Comparison of ENCODE assay signal across 10 cellular contexts in the genomic region with DNA sequence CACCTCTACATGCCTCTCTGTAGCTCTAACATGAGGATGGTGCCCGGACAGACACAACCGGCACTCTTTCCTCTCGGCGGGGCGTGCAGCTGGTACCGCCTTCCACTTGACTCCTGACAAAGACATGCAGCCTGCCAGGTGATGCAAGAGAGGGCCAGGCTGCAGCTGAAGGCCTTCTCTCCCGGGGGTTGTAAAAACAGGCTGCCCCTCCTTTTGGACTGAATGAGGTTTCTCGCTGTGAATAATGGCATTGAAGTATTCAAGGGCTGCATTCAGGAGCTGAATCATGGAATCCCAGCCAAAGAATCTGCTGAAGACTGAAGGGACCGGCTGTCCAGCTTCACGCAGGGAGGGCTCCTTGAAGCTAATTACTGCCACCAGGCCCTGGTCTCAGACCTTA.
DNase-seq lines count a peak whose midpoint lies in the region; ATAC-seq and TF ChIP-seq lines count a peak whose summit lies in the region.
"Had no signal": no experiment of that assay in that cellular context is flagged by ENCODE, and none has a peak within 500 bp of the region (broad histone marks: within the 10 kb centered on the region; RNA-seq: fewer than 3 reads in every experiment).

No MANE protein-coding gene starts in this region.

- H3K27me3 Mint-ChIP-seq in activated T-cell treated with anti-CD3 and anti-CD28 coated beads, Interleukin-2, amount 50 U/mL, for 24 hours: peaks cover 3% of the 10 kb centered on the region

- H3K27ac ChIP-seq in coronary artery: no peak overlapping the region
- H3K27ac ChIP-seq: epithelial cell of prostate, GM23248 had no signal

- no peak overlapping the region for H3K27ac Mint-ChIP-seq in activated T-cell treated with anti-CD3 and anti-CD28 coated beads, Interleukin-2, amount 50 U/mL, for 24 hours

- H3K9me3 Mint-ChIP-seq in activated T-cell treated with anti-CD3 and anti-CD28 coated beads, Interleukin-2, amount 50 U/mL, for 24 hours: no peaks in the 10 kb centered on the region

- DNase-seq in NCI-H1092 treated with DMSO at 0.1 percent for 48 hours (lab: John Stamatoyannopoulos, UW) (peak; percentile 90), RPMI7951 (ENCODE audit: low read depth) (peak; percentile 42), left cardiac atrium (peak; percentile 48), retinal pigment epithelial cell (ENCODE audit: low read depth) (peak; percentile 1), coronary artery (ENCODE audit: low spot score) (no peak)
- DNase-seq in activated T-cell treated with anti-CD3 and anti-CD28 coated beads, Interleukin-2, amount 50 U/mL, for 24 hours: no peak
- DNase-seq: GM23248 had no signal

- H3K36me3 Mint-ChIP-seq in activated T-cell treated with anti-CD3 and anti-CD28 coated beads, Interleukin-2, amount 50 U/mL, for 24 hours (ENCODE audit: low read depth): no peaks in the 10 kb centered on the region

- intact Hi-C loops in left cardiac atrium (cut with DNase I): loop anchor here in 1 of 2 donors (10.0 kb wide), 1 partner anchor 106 kb away; no protein-coding TSS in a partner anchor

- no peak overlapping the region for H3K4me3 ChIP-seq in retinal pigment epithelial cell (ENCODE audit: low read length)
- no peak overlapping the region for H3K4me3 ChIP-seq in coronary artery
- H3K4me3 ChIP-seq: GM23248 had no signal

- TF ChIP-seq CTCF in retinal pigment epithelial cell (conservative IDR thresholded peaks at IDR 0.05; ENCODE audit: low read depth, low read length) (no peak), coronary artery (IDR thresholded peaks at IDR 0.05) (no peak)

- no peaks in the 10 kb centered on the region for H3K4me1 Mint-ChIP-seq in activated T-cell treated with anti-CD3 and anti-CD28 coated beads, Interleukin-2, amount 50 U/mL, for 24 hours (ENCODE audit: low read depth)

- ATAC-seq in left cardiac atrium: peak; percentile 74 to 87
- ATAC-seq in GM21367 (IDR thresholded peaks at IDR 0.05; ENCODE audit: unreplicated experiment): no peak
- no peak for ATAC-seq in HG03378 (IDR thresholded peaks at IDR 0.05; ENCODE audit: unreplicated experiment)

- no peak overlapping the region for H3K4me3 Mint-ChIP-seq in activated T-cell treated with anti-CD3 and anti-CD28 coated beads, Interleukin-2, amount 50 U/mL, for 24 hours

Comparison
In these comparisons a context has a peak if more than half of its experiments do, and no peak if none do; other contexts are left out.
1. DNase-seq: peak in NCI-H1092 treated with DMSO at 0.1 percent for 48 hours (single experiment), RPMI7951 (single experiment), left cardiac atrium (single experiment) and retinal pigment epithelial cell (single experiment); none in coronary artery (single experiment) and activated T-cell treated with anti-CD3 and anti-CD28 coated beads, Interleukin-2, amount 50 U/mL, for 24 hours (single experiment).
2. ATAC-seq: peak in left cardiac atrium (2 of 2); none in GM21367 (single experiment) and HG03378 (single experiment).